ENCODE assay signal across 1 cellular context in genomic region chr11:4060182-4060923, GRCh38.
TF ChIP-seq lines count a peak whose summit lies in the region.

No MANE protein-coding gene starts in this region.

TF ChIP-seq in HepG2, 621 proteins besides CTCF, POLR2A, EP300 and RAD21 (continued from another document and continues in another):
- TF ChIP-seq ZNF646 (CRISPR knock-in tag; IDR thresholded peaks at IDR 0.05) = no peak
- no peak for TF ChIP-seq POLR2AphosphoS2 (IDR thresholded peaks at IDR 0.05; ENCODE audit: low read depth, low read length)
- TF ChIP-seq ZFX (CRISPR knock-in tag; IDR thresholded peaks at IDR 0.05; ENCODE audit: low read depth) = no peak
- TF ChIP-seq ZNF12 (CRISPR knock-in tag; IDR thresholded peaks at IDR 0.05) = peak; percentile 20; the same call in 1 of the 2 replicates
- peak; percentile 49; the same call in 1 of the 2 replicates for TF ChIP-seq NR2F2 (IDR thresholded peaks at IDR 0.05; ENCODE audit: borderline replicate concordance, low read depth)
- TF ChIP-seq HMG20A (CRISPR knock-in tag; IDR thresholded peaks at IDR 0.05; ENCODE audit: borderline replicate concordance) = peak; percentile 47; the same call in 1 of the 2 replicates
- peak; percentile 84 for TF ChIP-seq CEBPB (IDR thresholded peaks at IDR 0.05; ENCODE audit: borderline replicate concordance, low read depth, low read length)
- TF ChIP-seq THAP11 (CRISPR knock-in tag; IDR thresholded peaks at IDR 0.05) = 0 out of 2 replicates have a peak, but pooled peaks have one; percentile 31
- TF ChIP-seq SP1 (IDR thresholded peaks at IDR 0.05) = no peak
- no peak for TF ChIP-seq SP1 (CRISPR knock-in tag; IDR thresholded peaks at IDR 0.05)
- no peak for TF ChIP-seq ZNF383 (CRISPR knock-in tag; IDR thresholded peaks at IDR 0.05; ENCODE audit: borderline replicate concordance)
- no peak for TF ChIP-seq SNAI1 (CRISPR knock-in tag; IDR thresholded peaks at IDR 0.05; ENCODE audit: borderline replicate concordance)
- TF ChIP-seq ZKSCAN1 (IDR thresholded peaks at IDR 0.05; ENCODE audit: low read length) = no peak
- no peak for TF ChIP-seq ZNF83 (CRISPR knock-in tag; IDR thresholded peaks at IDR 0.05; ENCODE audit: borderline replicate concordance)
- no peak for TF ChIP-seq MYNN (CRISPR knock-in tag; IDR thresholded peaks at IDR 0.05; ENCODE audit: low read depth)
- TF ChIP-seq PLSCR1 (CRISPR knock-in tag; IDR thresholded peaks at IDR 0.05; ENCODE audit: borderline replicate concordance) = no peak
- no peak for TF ChIP-seq ZNF572 (CRISPR knock-in tag; IDR thresholded peaks at IDR 0.05)
- no peak for TF ChIP-seq ARNT (IDR thresholded peaks at IDR 0.05)
- no peak for TF ChIP-seq KAT2B (IDR thresholded peaks at IDR 0.05; ENCODE audit: borderline replicate concordance, low read depth, low read length)
- TF ChIP-seq FOXA1 (IDR thresholded peaks at IDR 0.05) = 0 out of 2 replicates have a peak, but pooled peaks have one; percentile 50
- TF ChIP-seq FOXA1 (CRISPR knock-in tag; IDR thresholded peaks at IDR 0.05) = peak; percentile 34; the same call in 1 of the 2 replicates
- TF ChIP-seq TGIF2 (CRISPR knock-in tag; IDR thresholded peaks at IDR 0.05) = 0 out of 2 replicates have a peak, but pooled peaks have one; percentile 49
- no peak for TF ChIP-seq ZNF558 (CRISPR knock-in tag; IDR thresholded peaks at IDR 0.05; ENCODE audit: borderline replicate concordance)
- no peak for TF ChIP-seq ZNF431 (CRISPR knock-in tag; IDR thresholded peaks at IDR 0.05; ENCODE audit: borderline replicate concordance, low read depth)
- TF ChIP-seq SOX6 (IDR thresholded peaks at IDR 0.05) = no peak
- peak; percentile 74 for TF ChIP-seq SOX6 (CRISPR knock-in tag; IDR thresholded peaks at IDR 0.05)
- no peak for TF ChIP-seq ATM (IDR thresholded peaks at IDR 0.05; ENCODE audit: borderline replicate concordance)
- no peak for TF ChIP-seq ZNF577 (CRISPR knock-in tag; IDR thresholded peaks at IDR 0.05; ENCODE audit: borderline replicate concordance, low read depth)
- TF ChIP-seq THYN1 (CRISPR knock-in tag; IDR thresholded peaks at IDR 0.05; ENCODE audit: borderline replicate concordance, low read depth) = no peak
- 0 out of 2 replicates have a peak, but pooled peaks have one; percentile 53 for TF ChIP-seq MIER3 (CRISPR knock-in tag; IDR thresholded peaks at IDR 0.05; ENCODE audit: borderline replicate concordance)
- TF ChIP-seq IRF2 (CRISPR knock-in tag; IDR thresholded peaks at IDR 0.05) = no peak
- no peak for TF ChIP-seq ZNF33A (CRISPR knock-in tag; IDR thresholded peaks at IDR 0.05; ENCODE audit: borderline replicate concordance)
- TF ChIP-seq IKZF4 (CRISPR knock-in tag; IDR thresholded peaks at IDR 0.05; ENCODE audit: borderline replicate concordance, low read depth, not compliant biosample characterization) = no peak
- TF ChIP-seq ZFP82 (CRISPR knock-in tag; IDR thresholded peaks at IDR 0.05; ENCODE audit: borderline replicate concordance) = no peak
- no peak for TF ChIP-seq MXI1 (IDR thresholded peaks at IDR 0.05; ENCODE audit: borderline replicate concordance, low read depth, low read length)
- TF ChIP-seq RFX5 (IDR thresholded peaks at IDR 0.05; ENCODE audit: low read depth, low read length) = no peak
- TF ChIP-seq SNAPC5 (CRISPR knock-in tag; IDR thresholded peaks at IDR 0.05; ENCODE audit: borderline replicate concordance) = no peak
- TF ChIP-seq RBAK (CRISPR knock-in tag; IDR thresholded peaks at IDR 0.05) = no peak
- TF ChIP-seq MTA3 (CRISPR knock-in tag; IDR thresholded peaks at IDR 0.05) = no peak
- no peak for TF ChIP-seq RAD51 (IDR thresholded peaks at IDR 0.05; ENCODE audit: borderline replicate concordance)
- no peak for TF ChIP-seq ZNF879 (CRISPR knock-in tag; IDR thresholded peaks at IDR 0.05)
- no peak for TF ChIP-seq ZMAT5 (CRISPR knock-in tag; IDR thresholded peaks at IDR 0.05; ENCODE audit: borderline replicate concordance, low read depth)
- TF ChIP-seq MEIS1 (CRISPR knock-in tag; IDR thresholded peaks at IDR 0.05; ENCODE audit: borderline replicate concordance) = no peak
- TF ChIP-seq ZNF124 (CRISPR knock-in tag; IDR thresholded peaks at IDR 0.05) = no peak
- TF ChIP-seq ZNF121 (CRISPR knock-in tag; IDR thresholded peaks at IDR 0.05) = no peak
- peak; percentile 41; the same call in 1 of the 2 replicates for TF ChIP-seq ZBTB7B (CRISPR knock-in tag; IDR thresholded peaks at IDR 0.05)
- no peak for TF ChIP-seq PAF1 (CRISPR knock-in tag; IDR thresholded peaks at IDR 0.05)
- TF ChIP-seq ZNF564 (CRISPR knock-in tag; IDR thresholded peaks at IDR 0.05) = no peak
- TF ChIP-seq, protein P1, sequence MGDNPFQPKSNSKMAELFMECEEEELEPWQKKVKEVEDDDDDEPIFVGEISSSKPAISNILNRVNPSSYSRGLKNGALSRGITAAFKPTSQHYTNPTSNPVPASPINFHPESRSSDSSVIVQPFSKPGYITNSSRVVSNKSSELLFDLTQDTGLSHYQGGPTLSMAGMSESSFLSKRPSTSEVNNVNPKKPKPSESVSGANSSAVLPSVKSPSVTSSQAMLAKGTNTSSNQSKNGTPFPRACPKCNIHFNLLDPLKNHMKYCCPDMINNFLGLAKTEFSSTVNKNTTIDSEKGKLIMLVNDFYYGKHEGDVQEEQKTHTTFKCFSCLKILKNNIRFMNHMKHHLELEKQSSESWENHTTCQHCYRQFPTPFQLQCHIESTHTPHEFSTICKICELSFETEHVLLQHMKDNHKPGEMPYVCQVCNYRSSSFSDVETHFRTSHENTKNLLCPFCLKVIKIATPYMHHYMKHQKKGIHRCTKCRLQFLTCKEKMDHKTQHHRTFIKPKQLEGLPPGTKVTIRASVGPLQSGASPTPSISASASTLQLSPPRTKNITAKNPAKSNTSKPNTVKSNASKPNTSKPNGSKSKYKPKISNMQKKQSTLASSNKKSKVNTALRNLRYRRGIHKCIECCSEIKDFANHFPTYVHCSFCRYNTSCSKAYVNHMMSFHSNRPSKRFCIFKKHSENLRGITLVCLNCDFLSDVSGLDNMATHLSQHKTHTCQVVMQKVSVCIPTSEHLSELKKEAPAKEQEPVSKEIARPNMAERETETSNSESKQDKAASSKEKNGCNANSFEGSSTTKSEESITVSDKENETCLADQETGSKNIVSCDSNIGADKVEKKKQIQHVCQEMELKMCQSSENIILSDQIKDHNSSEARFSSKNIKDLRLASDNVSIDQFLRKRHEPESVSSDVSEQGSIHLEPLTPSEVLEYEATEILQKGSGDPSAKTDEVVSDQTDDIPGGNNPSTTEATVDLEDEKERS (CRISPR knock-in tag; IDR thresholded peaks at IDR 0.05) = no peak
- TF ChIP-seq, protein P2, sequence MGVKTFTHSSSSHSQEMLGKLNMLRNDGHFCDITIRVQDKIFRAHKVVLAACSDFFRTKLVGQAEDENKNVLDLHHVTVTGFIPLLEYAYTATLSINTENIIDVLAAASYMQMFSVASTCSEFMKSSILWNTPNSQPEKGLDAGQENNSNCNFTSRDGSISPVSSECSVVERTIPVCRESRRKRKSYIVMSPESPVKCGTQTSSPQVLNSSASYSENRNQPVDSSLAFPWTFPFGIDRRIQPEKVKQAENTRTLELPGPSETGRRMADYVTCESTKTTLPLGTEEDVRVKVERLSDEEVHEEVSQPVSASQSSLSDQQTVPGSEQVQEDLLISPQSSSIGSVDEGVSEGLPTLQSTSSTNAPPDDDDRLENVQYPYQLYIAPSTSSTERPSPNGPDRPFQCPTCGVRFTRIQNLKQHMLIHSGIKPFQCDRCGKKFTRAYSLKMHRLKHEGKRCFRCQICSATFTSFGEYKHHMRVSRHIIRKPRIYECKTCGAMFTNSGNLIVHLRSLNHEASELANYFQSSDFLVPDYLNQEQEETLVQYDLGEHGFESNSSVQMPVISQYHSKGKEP (CRISPR knock-in tag; IDR thresholded peaks at IDR 0.05) = no peak
- peak; percentile 52; the same call in 1 of the 2 replicates for TF ChIP-seq HDAC2 (CRISPR knock-in tag; IDR thresholded peaks at IDR 0.05)
- TF ChIP-seq NCOA5 (CRISPR knock-in tag; IDR thresholded peaks at IDR 0.05) = no peak
- TF ChIP-seq GATAD1 (CRISPR knock-in tag; IDR thresholded peaks at IDR 0.05) = no peak
- TF ChIP-seq TSC22D2 (CRISPR knock-in tag; IDR thresholded peaks at IDR 0.05; ENCODE audit: borderline replicate concordance) = no peak
- TF ChIP-seq ZNF737 (CRISPR knock-in tag; IDR thresholded peaks at IDR 0.05; ENCODE audit: borderline replicate concordance) = no peak
- TF ChIP-seq ZNF777 (CRISPR knock-in tag; IDR thresholded peaks at IDR 0.05) = no peak
- TF ChIP-seq, protein P3, sequence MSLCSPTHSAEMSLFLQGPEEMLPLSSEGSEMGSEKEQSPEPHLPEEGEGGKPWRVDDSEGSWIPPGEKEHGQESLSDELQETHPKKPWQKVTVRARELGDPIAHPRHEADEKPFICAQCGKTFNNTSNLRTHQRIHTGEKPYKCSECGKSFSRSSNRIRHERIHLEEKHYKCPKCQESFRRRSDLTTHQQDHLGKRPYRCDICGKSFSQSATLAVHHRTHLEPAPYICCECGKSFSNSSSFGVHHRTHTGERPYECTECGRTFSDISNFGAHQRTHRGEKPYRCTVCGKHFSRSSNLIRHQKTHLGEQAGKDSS (CRISPR knock-in tag; IDR thresholded peaks at IDR 0.05; ENCODE audit: borderline replicate concordance, low read depth) = no peak
- TF ChIP-seq, protein P4, sequence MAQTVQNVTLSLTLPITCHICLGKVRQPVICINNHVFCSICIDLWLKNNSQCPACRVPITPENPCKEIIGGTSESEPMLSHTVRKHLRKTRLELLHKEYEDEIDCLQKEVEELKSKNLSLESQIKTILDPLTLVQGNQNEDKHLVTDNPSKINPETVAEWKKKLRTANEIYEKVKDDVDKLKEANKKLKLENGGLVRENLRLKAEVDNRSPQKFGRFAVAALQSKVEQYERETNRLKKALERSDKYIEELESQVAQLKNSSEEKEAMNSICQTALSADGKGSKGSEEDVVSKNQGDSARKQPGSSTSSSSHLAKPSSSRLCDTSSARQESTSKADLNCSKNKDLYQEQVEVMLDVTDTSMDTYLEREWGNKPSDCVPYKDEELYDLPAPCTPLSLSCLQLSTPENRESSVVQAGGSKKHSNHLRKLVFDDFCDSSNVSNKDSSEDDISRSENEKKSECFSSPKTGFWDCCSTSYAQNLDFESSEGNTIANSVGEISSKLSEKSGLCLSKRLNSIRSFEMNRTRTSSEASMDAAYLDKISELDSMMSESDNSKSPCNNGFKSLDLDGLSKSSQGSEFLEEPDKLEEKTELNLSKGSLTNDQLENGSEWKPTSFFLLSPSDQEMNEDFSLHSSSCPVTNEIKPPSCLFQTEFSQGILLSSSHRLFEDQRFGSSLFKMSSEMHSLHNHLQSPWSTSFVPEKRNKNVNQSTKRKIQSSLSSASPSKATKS (CRISPR knock-in tag; IDR thresholded peaks at IDR 0.05) = no peak
- TF ChIP-seq ZNF773 (CRISPR knock-in tag; IDR thresholded peaks at IDR 0.05; ENCODE audit: borderline replicate concordance) = no peak
- peak; percentile 36; the same call in 1 of the 2 replicates for TF ChIP-seq HNF4A (CRISPR knock-in tag; IDR thresholded peaks at IDR 0.05)
